ENCODE assay signal across 8 cellular contexts in the genomic region with DNA sequence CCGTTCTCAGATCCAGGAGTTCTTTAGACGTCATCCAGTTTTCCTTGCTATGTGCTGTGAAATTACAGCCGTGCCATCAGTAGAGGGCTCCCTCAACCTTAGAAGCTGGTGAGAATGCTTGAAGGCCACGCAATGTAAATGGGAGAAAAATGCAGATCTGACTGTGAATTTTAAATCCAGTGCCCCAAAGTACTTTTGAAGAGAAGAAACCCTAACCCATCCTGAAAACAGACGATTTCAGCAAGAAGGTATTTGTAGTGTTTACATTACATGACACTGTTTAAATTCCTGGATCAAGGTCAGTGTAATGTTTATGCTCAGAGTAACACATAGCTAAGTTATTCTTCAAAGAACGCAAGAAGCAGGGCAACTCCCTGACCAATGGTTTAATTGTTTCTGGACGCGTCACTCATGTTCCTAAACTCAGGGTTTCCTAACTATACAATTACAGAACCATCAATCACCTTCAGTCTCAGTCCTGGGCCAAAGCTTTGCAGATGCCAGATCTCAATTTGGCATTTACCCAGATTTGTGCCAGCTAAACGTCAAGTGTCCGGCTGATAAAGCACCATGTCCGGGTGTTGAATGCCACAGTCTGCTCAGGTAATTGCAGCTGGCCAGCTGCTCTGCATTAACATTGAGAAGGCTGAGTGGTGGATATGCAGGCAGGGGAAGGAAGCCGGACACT. TPM values are rescaled to one million over a fixed set of nuclear protein-coding genes. Genes with fewer than 3 reads are reported as not detected.
DNase-seq lines count a peak whose midpoint lies in the region; ATAC-seq, FAIRE-seq and TF ChIP-seq lines count a peak whose summit lies in the region.

No MANE protein-coding gene starts in this region.

- H3K27ac Mint-ChIP-seq in type B pancreatic cell, result no peak overlapping the region
- H3K27ac Mint-ChIP-seq in activated CD4-positive, alpha-beta T cell treated with anti-CD3 and anti-CD28 coated beads for 36 hours, result no peak overlapping the region

- peak overlapping the region; percentile 49 for H2AK9ac ChIP-seq in IMR-90 (replicated peaks; ENCODE audit: low read depth, low read length, poor library complexity)

- H3K4me1 ChIP-seq in IMR-90 (ENCODE audit: control insufficient read depth, insufficient read depth, low read length) (peaks cover 12% of the 10 kb centered on the region), keratinocyte (ENCODE audit: control insufficient read depth, extremely low read depth, insufficient read depth, low read length) (no peaks in the 10 kb centered on the region)

- H4K5ac ChIP-seq in IMR-90 (ENCODE audit: low read depth, low read length), result peak overlapping the region; percentile 10; the same call in 1 of the 2 replicates

- 0 out of 2 replicates have a peak, but pooled peaks have one; percentile 29 for TF ChIP-seq POLR2A in IMR-90 (IDR thresholded peaks at IDR 0.05; ENCODE audit: low read depth, low read length)

- no peak overlapping the region for H3K23ac ChIP-seq in IMR-90 (ENCODE audit: low read depth, low read length)

- H3K9ac ChIP-seq in IMR-90 (ENCODE audit: low read depth, low read length), result no peak overlapping the region
- H3K9ac ChIP-seq in keratinocyte (ENCODE audit: control insufficient read depth, extremely low read depth, insufficient read depth, low read length), result no peak overlapping the region

- peak overlapping the region; percentile 39 for H2BK20ac ChIP-seq in IMR-90 (ENCODE audit: low read depth, low read length)

- BruUV-seq in IMR-90 (replicated peaks; lab: Mats Ljungman, UMichigan), result no TSS peak

- peaks cover 4% of the 10 kb centered on the region; the same call in 1 of the 2 replicates for H4K20me1 ChIP-seq in IMR-90 (ENCODE audit: insufficient read depth, low read length)
- H4K20me1 ChIP-seq in keratinocyte (ENCODE audit: control insufficient read depth, extremely low read depth, insufficient read depth, low read length), result no peaks in the 10 kb centered on the region

- no peaks in the 10 kb centered on the region for H3K9me3 ChIP-seq in IMR-90 (ENCODE audit: control insufficient read depth, insufficient read depth, low read length)
- no peaks in the 10 kb centered on the region for H3K9me3 ChIP-seq in keratinocyte (ENCODE audit: control insufficient read depth, low read depth, low read length)

- H3K36me3 Mint-ChIP-seq in type B pancreatic cell, result no peaks in the 10 kb centered on the region
- H3K36me3 Mint-ChIP-seq in activated CD4-positive, alpha-beta T cell treated with anti-CD3 and anti-CD28 coated beads for 36 hours (ENCODE audit: low read depth), result no peaks in the 10 kb centered on the region

- peak; percentile 86 for TF ChIP-seq RAD21 in IMR-90 (IDR thresholded peaks at IDR 0.05; ENCODE audit: low read length)

- no peaks in the 10 kb centered on the region for H3K9me3 Mint-ChIP-seq in type B pancreatic cell
- H3K9me3 Mint-ChIP-seq in activated CD4-positive, alpha-beta T cell treated with anti-CD3 and anti-CD28 coated beads for 36 hours (ENCODE audit: low read depth), result no peaks in the 10 kb centered on the region

- peak overlapping the region; percentile 67 for H2BK5ac ChIP-seq in IMR-90 (ENCODE audit: low read depth, low read length, poor library complexity, severe bottlenecking)

- in situ Hi-C loops in IMR-90 (cut with MboI; ENCODE audit: low sequenced_read_pairs), result loop anchor here (25.0 kb wide), 1 partner anchor 178 kb away; no protein-coding TSS in a partner anchor

- H3K4me2 ChIP-seq in IMR-90 (ENCODE audit: low read depth, low read length) (peak overlapping the region; percentile 32), keratinocyte (ENCODE audit: control insufficient read depth, extremely low read depth, insufficient read depth, low read depth, low read length) (no peak overlapping the region)

- H3K18ac ChIP-seq in IMR-90 (ENCODE audit: low read depth, low read length), result peak overlapping the region; percentile 76

- TF ChIP-seq CTCF in IMR-90 (conservative IDR thresholded peaks at IDR 0.05; ENCODE audit: low read depth, low read length) (peak; percentile 89), keratinocyte (optimal IDR thresholded peaks at IDR 0.05 in 1 of 3, IDR thresholded peaks at IDR 0.05 in 1 of 3, conservative IDR thresholded peaks at IDR 0.05 in 1 of 3; ENCODE audit: extremely low read depth in 1 of 3, insufficient read depth in 2 of 3, low read length in 3 of 3) (peak; percentile 30 to 76 (median 41)), type B pancreatic cell (conservative IDR thresholded peaks at IDR 0.05) (peak; percentile 44)

- POLR2A ChIA-PET in IMR-90 (lab: Charles Lee; ENCODE audit: unreplicated experiment), result interaction anchor here (0.6 to 0.9 kb wide), 5 partner anchors 13 to 514 kb away, joined by 3 to 6 read pairs (median 3); no protein-coding TSS in a partner anchor
- POLR2A ChIA-PET in activated CD4-positive, alpha-beta T cell treated with anti-CD3 and anti-CD28 coated beads for 36 hours (lab: Charles Lee), result no interaction called here

- CTCF ChIA-PET in IMR-90 (lab: Yijun Ruan, JAX), result interaction anchor here (0.5 to 1.9 kb wide), 19 partner anchors 8 to 472 kb away, joined by 3 to 8 read pairs (median 4); no protein-coding TSS in a partner anchor
- CTCF ChIA-PET in activated CD4-positive, alpha-beta T cell treated with anti-CD3 and anti-CD28 coated beads for 36 hours (lab: Charles Lee), result interaction anchor here (1.6 kb wide), 1 partner anchor 22 kb away, joined by 4 read pairs; no protein-coding TSS in a partner anchor

- intact Hi-C loops in IMR-90 (cut with micrococcal nuclease), result loop anchor here (1.0 kb wide), 5 partner anchors 13 to 472 kb away; no protein-coding TSS in a partner anchor
- intact Hi-C loops in activated CD4-positive, alpha-beta T cell treated with anti-CD3 and anti-CD28 coated beads for 36 hours (cut with DNase I, micrococcal nuclease), result no loop called here

- H3K56ac ChIP-seq in IMR-90 (ENCODE audit: extremely low read depth, insufficient read depth, low read length), result no peak overlapping the region

- dilution Hi-C loops in IMR-90 (cut with HindIII; ENCODE audit: low sequenced_read_pairs, unreplicated experiment), result no loop called here
- dilution Hi-C loops in keratinocyte (cut with MboI; ENCODE audit: extremely low pct_ligation_motif_present, low sequenced_read_pairs), result no loop called here

- H3K4me3 Mint-ChIP-seq in type B pancreatic cell, result no peak overlapping the region
- no peak overlapping the region for H3K4me3 Mint-ChIP-seq in activated CD4-positive, alpha-beta T cell treated with anti-CD3 and anti-CD28 coated beads for 36 hours

- peak; percentile 88 for ATAC-seq in IMR-90 (ENCODE audit: low read depth)
- ATAC-seq in activated CD4-positive, alpha-beta T cell treated with anti-CD3 and anti-CD28 coated beads for 36 hours, result no peak

- peak; percentile 6 for FAIRE-seq in A204.1 (lab: Jason Lieb, UNC)
- peak; percentile 39 for FAIRE-seq in keratinocyte (lab: Jason Lieb, UNC)
- no peak for FAIRE-seq in GM19239 (lab: Jason Lieb, UNC)

- H3K4me3 ChIP-seq in IMR-90 (ENCODE audit: insufficient read depth, low read depth, low read length) (no peak overlapping the region), keratinocyte (ENCODE audit: control insufficient read depth in 2 of 3, extremely low read depth in 1 of 3, insufficient read depth in 2 of 3, low read depth in 1 of 3, low read length in 3 of 3) (no peak overlapping the region)

- peaks cover 22% of the 10 kb centered on the region for H3K27me3 Mint-ChIP-seq in type B pancreatic cell
- no peaks in the 10 kb centered on the region for H3K27me3 Mint-ChIP-seq in activated CD4-positive, alpha-beta T cell treated with anti-CD3 and anti-CD28 coated beads for 36 hours

- peak overlapping the region; percentile 58 for H3K4ac ChIP-seq in IMR-90 (ENCODE audit: low read depth, low read length)

- WGBS in IMR-90 (ENCODE audit: extremely low coverage in 2 of 2, insufficient read length in 1 of 2), 2 experiments, result 7% methylated on average over 6 of the region's 12 CpGs; no CpG with 5 or more reads in 1 of the 2 experiments

- H3K9me1 ChIP-seq in IMR-90 (ENCODE audit: insufficient read depth, low read length), result peaks cover 4% of the 10 kb centered on the region; the same call in 1 of the 2 replicates
- H3K9me1 ChIP-seq in keratinocyte (ENCODE audit: control insufficient read depth, extremely low read depth, insufficient read depth, low read length), result no peaks in the 10 kb centered on the region

- H3K14ac ChIP-seq in IMR-90 (replicated peaks; ENCODE audit: low read depth, low read length), result no peak overlapping the region

- peaks cover 29% of the 10 kb centered on the region for H3K4me1 Mint-ChIP-seq in type B pancreatic cell (ENCODE audit: unreplicated experiment)
- H3K4me1 Mint-ChIP-seq in activated CD4-positive, alpha-beta T cell treated with anti-CD3 and anti-CD28 coated beads for 36 hours, result peaks cover 17% of the 10 kb centered on the region

- H2AFZ ChIP-seq in IMR-90 (replicated peaks; ENCODE audit: low read length, poor library complexity), result peak overlapping the region; percentile 8
- no peak overlapping the region for H2AFZ ChIP-seq in keratinocyte (ENCODE audit: control insufficient read depth, low read length)

- peak overlapping the region in 1 of 2 experiments; percentile 69; a peak in 2 of 4 replicates for H4K8ac ChIP-seq in IMR-90 (ENCODE audit: low read depth in 2 of 2, low read length in 2 of 2)

- 0 out of 2 replicates have a peak overlapping the region, but pooled peaks have one; percentile 14 for H2AK5ac ChIP-seq in IMR-90 (ENCODE audit: low read depth, low read length)

- H3K36me3 ChIP-seq in IMR-90 (ENCODE audit: control insufficient read depth, insufficient read depth, low read length) (no peaks in the 10 kb centered on the region), keratinocyte (ENCODE audit: control insufficient read depth in 2 of 2, extremely low read depth in 1 of 2, insufficient read depth in 2 of 2, low read length in 2 of 2) (no peaks in the 10 kb centered on the region)

- no peaks in the 10 kb centered on the region for H3K79me2 ChIP-seq in keratinocyte (ENCODE audit: control insufficient read depth, insufficient read depth, low read length)

- peak overlapping the region; percentile 65 for H4K91ac ChIP-seq in IMR-90 (ENCODE audit: insufficient read depth, low read depth, low read length)

- DNase-seq in IMR-90, result peak; percentile 99
- peak in 37 of 56 donors; percentile 5 to 73 (median 23) for DNase-seq in amygdala (lab: John Stamatoyannopoulos, UW)
- no peak for DNase-seq in keratinocyte (ENCODE audit: low read depth, low spot score)
- DNase-seq in type B pancreatic cell (ENCODE audit: extremely low spot score, unreplicated experiment), result no peak
- no peak for DNase-seq in NOMO-1 (lab: John Stamatoyannopoulos, UW; ENCODE audit: unreplicated experiment in 2 of 2)
- no peak for DNase-seq in activated CD4-positive, alpha-beta T cell treated with anti-CD3 and anti-CD28 coated beads for 36 hours
- DNase-seq in GM19239 (ENCODE audit: insufficient read length, low spot score), result no peak

- H3K79me1 ChIP-seq in IMR-90 (ENCODE audit: low read depth in 1 of 2, low read length in 2 of 2), result no peaks in the 10 kb centered on the region

- peak overlapping the region; percentile 45 for H2BK120ac ChIP-seq in IMR-90 (ENCODE audit: low read depth, low read length)

- H3K27ac ChIP-seq in IMR-90 (ENCODE audit: insufficient read depth, low read length), result peak overlapping the region; percentile 68; the same call in 1 of the 2 replicates
- no peak overlapping the region for H3K27ac ChIP-seq in keratinocyte (ENCODE audit: control insufficient read depth, insufficient read depth, low read length)

- H2BK15ac ChIP-seq in IMR-90 (ENCODE audit: low read depth, low read length), result 0 out of 3 replicates have a peak overlapping the region, but pooled peaks have one; percentile 90

- H3K27me3 ChIP-seq in IMR-90 (ENCODE audit: control insufficient read depth, insufficient read depth, low read length) (peaks cover 32% of the 10 kb centered on the region), keratinocyte (ENCODE audit: control insufficient read depth, extremely low read depth, insufficient read depth, low read length) (no peaks in the 10 kb centered on the region)

RNA-seq across cellular contexts. Expression of a gene that starts 38.2 kb away (rescaled TPM):
- total RNA-seq in IMR-90 (2012; rRNA removed) (under 0.01 TPM in 2 replicates), type B pancreatic cell (ENCODE audit: low replicate concordance) (0.10 and 4.8 TPM in 2 replicates)
- polyA plus RNA-seq in IMR-90 (2012; rRNA removed) (0.39 and 0.60 TPM in 2 replicates), keratinocyte (0.05 TPM in 1 of 3 replicates, not detected in the others)
- polyA plus RNA-seq in IMR-90 (2012; cell fraction: cytosol; rRNA removed), result 0.30 and 1.3 TPM in 2 replicates
- 0.39 and 0.83 TPM in 2 replicates for polyA plus RNA-seq in IMR-90 (2012; cell fraction: nucleus; rRNA removed; ENCODE audit: low replicate concordance)
- not detected for polyA plus RNA-seq in keratinocyte (2011; ENCODE audit: low read depth)
- polyA plus RNA-seq in keratinocyte (2011; cell fraction: cytosol; rRNA removed), result not detected in 2 replicates
- polyA plus RNA-seq in keratinocyte (2011; cell fraction: nucleus; rRNA removed), result 0.08 and 0.09 TPM in 2 replicates
- polyA plus RNA-seq in keratinocyte (2012; ENCODE audit: low replicate concordance), result not detected in 2 replicates
- 0.20 TPM in 1 of 3 replicates, not detected in the others for polyA minus RNA-seq in keratinocyte
- polyA minus RNA-seq in keratinocyte (2011; cell fraction: cytosol; rRNA and poly(A)+ RNA removed), result not detected
- polyA minus RNA-seq in keratinocyte (2011; cell fraction: nucleus; rRNA and poly(A)+ RNA removed), result not detected in 2 replicates
- not detected for total RNA-seq in activated CD4-positive, alpha-beta T cell treated with anti-CD3 and anti-CD28 coated beads for 36 hours

RNA-seq across cellular contexts. Expression of a gene that starts 58.2 kb away (rescaled TPM):
- 3.0 and 3.1 TPM in 2 replicates for total RNA-seq in IMR-90 (2012; rRNA removed)
- polyA plus RNA-seq in IMR-90 (2012; rRNA removed), result 4.7 and 5.0 TPM in 2 replicates
- polyA plus RNA-seq in IMR-90 (2012; cell fraction: cytosol; rRNA removed), result 3.3 and 6.1 TPM in 2 replicates
- polyA plus RNA-seq in IMR-90 (2012; cell fraction: nucleus; rRNA removed; ENCODE audit: low replicate concordance), result 9.5 and 11.7 TPM in 2 replicates
- 0.30 to 1.2 TPM (median 0.30 TPM) in 3 replicates for polyA plus RNA-seq in keratinocyte
- 0.12 TPM for polyA plus RNA-seq in keratinocyte (2011; ENCODE audit: low read depth)
- polyA plus RNA-seq in keratinocyte (2011; cell fraction: cytosol; rRNA removed), result 0.08 and 0.12 TPM in 2 replicates
- polyA plus RNA-seq in keratinocyte (2011; cell fraction: nucleus; rRNA removed), result 1.0 TPM in 2 replicates
- 0.45 and 1.8 TPM in 2 replicates for polyA plus RNA-seq in keratinocyte (2012; ENCODE audit: low replicate concordance)
- 0.76 to 3.5 TPM (median 0.90 TPM) in 3 replicates for polyA minus RNA-seq in keratinocyte
- polyA minus RNA-seq in keratinocyte (2011; cell fraction: cytosol; rRNA and poly(A)+ RNA removed), result not detected
- 1.4 and 1.7 TPM in 2 replicates for polyA minus RNA-seq in keratinocyte (2011; cell fraction: nucleus; rRNA and poly(A)+ RNA removed)
- 2.3 and 22.0 TPM in 2 replicates for total RNA-seq in type B pancreatic cell (ENCODE audit: low replicate concordance)
- total RNA-seq in activated CD4-positive, alpha-beta T cell treated with anti-CD3 and anti-CD28 coated beads for 36 hours, result not detected

Comparison
In these comparisons a context has a peak if more than half of its experiments do, and no peak if none do; other contexts are left out.
1. DNase-seq: peak in IMR-90 (single experiment) and amygdala (37 of 56); none in keratinocyte (single experiment), type B pancreatic cell (single experiment), NOMO-1 (0 of 2), activated CD4-positive, alpha-beta T cell treated with anti-CD3 and anti-CD28 coated beads for 36 hours (single experiment) and GM19239 (single experiment).
2. Peak in every context shown above with its lines, with median percentiles within 50 percentile points of each other: CTCF ChIP-seq.